Comparison of ENCODE assay signal across 29 cellular contexts in the genomic region with DNA sequence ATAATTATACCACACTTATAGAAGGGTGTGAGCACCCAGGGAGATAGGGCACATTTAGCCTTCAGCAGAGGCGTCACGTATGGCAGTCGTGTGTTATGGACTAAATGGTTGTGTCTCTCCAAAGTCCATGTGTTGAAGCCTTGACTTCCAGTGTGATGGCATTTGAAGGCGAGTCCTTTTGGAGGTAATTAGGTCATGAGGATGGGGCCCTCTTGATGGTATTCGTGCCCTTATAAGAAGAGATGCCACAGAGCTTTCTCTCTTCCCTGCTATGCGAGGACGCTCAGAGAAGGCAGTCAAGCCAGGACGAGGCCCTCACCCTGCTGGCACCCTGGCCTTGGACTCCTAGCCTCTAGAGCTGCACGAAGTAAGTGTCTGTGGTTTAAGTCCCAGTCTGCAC.
"Had no signal": no experiment of that assay in that cellular context is flagged by ENCODE, and none has a peak within 500 bp of the region (broad histone marks: within the 10 kb centered on the region; RNA-seq: fewer than 3 reads in every experiment).

No MANE protein-coding gene starts in this region.

- H3K4me1 ChIP-seq: colonic mucosa, esophagus muscularis mucosa, esophagus squamous epithelium, foreskin keratinocyte, gastrocnemius medialis, gastroesophageal sphincter, heart left ventricle, heart right ventricle had no signal

- FAIRE-seq: colon, endometrium, endothelial cell of umbilical vein, frontal cortex had no signal

- H3K27me3 ChIP-seq: colonic mucosa, foreskin keratinocyte had no signal

- H3K4me3 ChIP-seq: colonic mucosa, coronary artery, dorsolateral prefrontal cortex, esophagus muscularis mucosa, esophagus squamous epithelium, gastrocnemius medialis, gastroesophageal sphincter, heart left ventricle, heart right ventricle had no signal

- H3K27ac ChIP-seq: colonic mucosa, coronary artery, dorsolateral prefrontal cortex, epithelial cell of prostate, esophagus muscularis mucosa, esophagus squamous epithelium, foreskin keratinocyte, gastrocnemius medialis, gastroesophageal sphincter, heart left ventricle, heart right ventricle had no signal

- DNase-seq: colonic mucosa; cortex of kidney; dermis blood vessel endothelial cell; dorsolateral prefrontal cortex; effector CD4-positive, alpha-beta T cell; effector CD8-positive, alpha-beta T cell; effector memory CD4-positive, alpha-beta T cell; effector memory CD8-positive, alpha-beta T cell; endodermal cell; erythroblast; esophagus squamous epithelium; foreskin fibroblast; foreskin keratinocyte; foreskin melanocyte; gastrocnemius medialis; glutamatergic neuron; head of caudate nucleus; heart left ventricle; heart right ventricle had no signal

- H3K27me3 Mint-ChIP-seq: dendritic cell treated with granulocyte-macrophage colony-stimulating factor and Interleukin-4, amounts not matched to agents 40 ng/mL and 50 ng/mL, for 4 days had no signal

- ATAC-seq: effector memory CD8-positive, alpha-beta T cell; esophagus mucosa; foreskin keratinocyte; gastrocnemius medialis; gastroesophageal sphincter; heart left ventricle; heart right ventricle had no signal

- H3K9me3 ChIP-seq: colonic mucosa, gastrocnemius medialis had no signal

- H3K4me3 Mint-ChIP-seq: dendritic cell treated with granulocyte-macrophage colony-stimulating factor and Interleukin-4, amounts not matched to agents 40 ng/mL and 50 ng/mL, for 4 days; effector memory CD8-positive, alpha-beta T cell; endodermal cell had no signal

- H3K36me3 ChIP-seq: colonic mucosa, esophagus muscularis mucosa, esophagus squamous epithelium, gastrocnemius medialis, gastroesophageal sphincter, heart left ventricle, heart right ventricle had no signal

- H3K27ac Mint-ChIP-seq: dendritic cell treated with granulocyte-macrophage colony-stimulating factor and Interleukin-4, amounts not matched to agents 40 ng/mL and 50 ng/mL, for 4 days; effector memory CD8-positive, alpha-beta T cell; endodermal cell had no signal
